ENCODE assay signal across 7 cellular contexts in genomic region chr6:45562171-45562570, GRCh38.
"Had no signal": no experiment of that assay in that cellular context is flagged by ENCODE, and none has a peak within 500 bp of the region (broad histone marks: within the 10 kb centered on the region; RNA-seq: fewer than 3 reads in every experiment).

No MANE protein-coding gene starts in this region.

- ATAC-seq: HepG2 had no signal

- DNase-seq: IMR-90, KBM-7, KG1 had no signal

- H3K9ac ChIP-seq: KMS-11 had no signal

- FAIRE-seq: HepG2, HTR-8/SVneo had no signal

- H3K4me2 ChIP-seq: KMS-11 had no signal

- H3K27ac ChIP-seq: HL-60, KMS-11 had no signal
